22 cellular contexts compared by ENCODE assay signal in the genomic region with DNA sequence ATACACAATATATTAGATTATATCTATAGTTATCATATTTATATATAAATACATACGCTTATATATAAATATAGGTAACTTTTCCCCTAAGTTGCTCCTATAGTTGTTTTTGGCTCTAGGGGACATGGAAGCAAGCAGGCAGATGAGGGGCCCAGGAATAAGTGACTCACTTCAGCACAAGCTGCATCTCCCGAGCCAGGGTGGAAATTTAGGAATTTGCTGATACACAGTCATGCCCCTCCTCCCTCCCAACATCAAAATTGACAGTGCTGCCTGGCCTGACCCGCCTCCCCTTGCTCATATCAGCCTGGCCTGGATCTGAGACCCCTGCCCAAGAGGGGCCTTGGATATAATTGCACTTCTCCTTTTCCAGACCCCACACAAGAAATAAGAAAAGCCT.
"Had no signal": no experiment of that assay in that cellular context is flagged by ENCODE, and none has a peak within 500 bp of the region (broad histone marks: within the 10 kb centered on the region; RNA-seq: fewer than 3 reads in every experiment).

No MANE protein-coding gene starts in this region.

- ATAC-seq: activated CD8-positive, alpha-beta T cell treated with anti-CD3 and anti-CD28 coated beads for 36 hours; activated T-cell treated with anti-CD3 and anti-CD28 coated beads, Interleukin-2, amount 50 U/mL, for 72 hours; left lung; stimulated activated naive CD8-positive, alpha-beta T cell treated with anti-CD3 and anti-CD28 coated beads, Interleukin-15, Interleukin-2, amounts not matched to agents 100 U/mL and 50 U/mL, for 24 hours; T-cell had no signal

- H3K27me3 ChIP-seq: right atrium auricular region, suprapubic skin, transverse colon had no signal

- H3K4me3 ChIP-seq: esophagus squamous epithelium, left lung, prostate gland, right atrium auricular region, suprapubic skin, transverse colon had no signal

- H3K36me3 ChIP-seq: esophagus squamous epithelium, left lung, prostate gland, right atrium auricular region, suprapubic skin, transverse colon had no signal

- H3K4me3 Mint-ChIP-seq: activated B cell treated with CpG ODN at 0.5 μM for 24 hours; activated CD4-positive, alpha-beta T cell treated with anti-CD3 and anti-CD28 coated beads, Interleukin-2, amount 10 ng/mL, durations not matched to agents 24 days and 14 days; activated CD8-positive, alpha-beta T cell treated with anti-CD3 and anti-CD28 coated beads for 36 hours; activated T-cell treated with anti-CD3 and anti-CD28 coated beads, Interleukin-2, amount 50 U/mL, for 72 hours; dendritic cell treated with granulocyte-macrophage colony-stimulating factor and Interleukin-4, amounts not matched to agents 40 ng/mL and 50 ng/mL, for 4 days; T-cell had no signal

- H3K27ac ChIP-seq: esophagus squamous epithelium, left lung, prostate gland, right atrium auricular region, suprapubic skin, transverse colon had no signal

- H3K36me3 Mint-ChIP-seq: T-cell had no signal

- DNase-seq: activated B cell treated with CpG ODN at 0.5 μM for 24 hours; activated CD4-positive, alpha-beta T cell treated with anti-CD3 and anti-CD28 coated beads, Interleukin-2, amount 10 ng/mL, durations not matched to agents 24 days and 14 days; activated CD8-positive, alpha-beta T cell treated with anti-CD3 and anti-CD28 coated beads for 36 hours; activated effector memory CD4-positive, alpha-beta T cell treated with anti-CD3 and anti-CD28 coated beads, Interleukin-2, amount 50 U/mL, for 16 hours; activated naive CD4-positive, alpha-beta T cell treated with anti-CD3 and anti-CD28 coated beads, Interleukin-2, amount 50 U/mL, for 16 hours; activated T-cell treated with anti-CD3 and anti-CD28 coated beads, Interleukin-2, amount 50 U/mL, for 72 hours; aorta; effector memory CD4-positive, alpha-beta T cell; esophagus squamous epithelium; head of caudate nucleus; kidney; left lung; mammary epithelial cell; stimulated activated CD4-positive, alpha-beta T cell treated with anti-CD3 and anti-CD28 coated beads, Interleukin-2, amount 100 ng/mL, for 24 hours; stimulated activated naive CD8-positive, alpha-beta T cell treated with anti-CD3 and anti-CD28 coated beads, Interleukin-15, Interleukin-2, amounts not matched to agents 100 U/mL and 50 U/mL, for 24 hours; T-cell; transverse colon had no signal

- H3K27me3 Mint-ChIP-seq: activated B cell treated with CpG ODN at 0.5 μM for 24 hours; activated CD4-positive, alpha-beta T cell treated with anti-CD3 and anti-CD28 coated beads, Interleukin-2, amount 10 ng/mL, durations not matched to agents 24 days and 14 days; activated CD8-positive, alpha-beta T cell treated with anti-CD3 and anti-CD28 coated beads for 36 hours; T-cell had no signal

- FAIRE-seq: bronchial epithelial cell had no signal

- H3K27ac Mint-ChIP-seq: activated B cell treated with CpG ODN at 0.5 μM for 24 hours; activated CD4-positive, alpha-beta T cell treated with anti-CD3 and anti-CD28 coated beads, Interleukin-2, amount 10 ng/mL, durations not matched to agents 24 days and 14 days; activated CD8-positive, alpha-beta T cell treated with anti-CD3 and anti-CD28 coated beads for 36 hours; T-cell had no signal

- H3K4me1 ChIP-seq: esophagus squamous epithelium, left lung, prostate gland, right atrium auricular region, suprapubic skin, transverse colon had no signal

- H3K9me3 ChIP-seq: esophagus squamous epithelium, left lung, prostate gland, right atrium auricular region, suprapubic skin, transverse colon had no signal

- H3K9me3 Mint-ChIP-seq: activated B cell treated with CpG ODN at 0.5 μM for 24 hours; activated CD4-positive, alpha-beta T cell treated with anti-CD3 and anti-CD28 coated beads, Interleukin-2, amount 10 ng/mL, durations not matched to agents 24 days and 14 days; activated CD8-positive, alpha-beta T cell treated with anti-CD3 and anti-CD28 coated beads for 36 hours; activated T-cell treated with anti-CD3 and anti-CD28 coated beads, Interleukin-2, amount 50 U/mL, for 72 hours; dendritic cell treated with granulocyte-macrophage colony-stimulating factor and Interleukin-4, amounts not matched to agents 40 ng/mL and 50 ng/mL, for 4 days; T-cell had no signal
